In the genomic region with DNA sequence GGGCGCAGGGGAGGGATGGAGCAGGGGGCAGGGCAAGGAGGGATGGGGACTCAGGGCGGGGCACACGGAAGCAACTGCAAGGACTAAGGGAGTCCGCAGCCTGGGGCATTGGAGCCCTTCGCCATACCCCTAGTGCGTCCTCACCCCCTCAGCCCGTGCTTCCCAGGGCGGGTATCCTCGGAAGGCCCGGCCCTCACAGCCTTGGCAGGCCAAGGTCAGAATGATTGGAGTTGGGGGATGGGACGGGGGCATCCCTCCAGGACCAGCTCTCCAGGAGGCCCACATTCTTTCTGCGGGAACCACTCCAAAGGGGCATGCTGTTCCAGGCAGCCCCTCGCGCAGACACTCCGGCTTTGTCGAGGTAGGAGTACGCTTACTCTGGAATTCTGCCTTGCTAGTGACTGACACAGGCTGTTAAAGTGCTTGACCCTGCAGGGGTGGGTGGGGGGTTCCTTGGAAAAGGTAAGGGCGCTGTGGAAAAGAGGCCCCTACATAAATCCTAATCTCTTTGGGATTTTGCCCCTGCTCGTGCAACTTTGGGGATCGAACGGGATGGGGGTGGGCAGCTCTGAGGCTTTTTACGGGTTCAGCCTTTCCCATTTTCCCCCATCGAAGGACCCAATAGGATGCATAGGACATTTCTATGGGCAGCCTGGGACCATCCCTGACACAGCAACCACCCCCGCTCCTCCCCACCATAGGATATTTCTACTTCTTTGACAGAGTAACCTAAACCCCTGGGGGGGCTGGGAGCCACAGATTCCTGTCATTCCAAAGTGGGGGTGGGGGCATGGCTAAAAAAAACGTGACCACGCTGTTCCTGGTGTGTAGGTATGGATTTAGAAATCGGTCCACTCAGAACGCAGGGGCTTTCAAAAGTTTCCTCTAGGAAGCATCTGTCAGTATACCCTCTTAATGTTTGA, we compare ENCODE assay signal across 8 cellular contexts. TPM values are rescaled to one million over a fixed set of nuclear protein-coding genes. Genes with fewer than 3 reads are reported as not detected.
DNase-seq lines count a peak whose midpoint lies in the region; ATAC-seq and TF ChIP-seq lines count a peak whose summit lies in the region.

No MANE protein-coding gene starts in this region.

- H4K8ac ChIP-seq in neuronal stem cell (ENCODE audit: low read depth, low read length): no peak overlapping the region

- ATAC-seq in CD8-positive, alpha-beta T cell: no peak

- H3K4ac ChIP-seq in neuronal stem cell (ENCODE audit: low read length): no peak overlapping the region

- H3K4me1 ChIP-seq in CD8-positive, alpha-beta T cell (ENCODE audit: insufficient read depth, low read length): peaks cover 42% of the 10 kb centered on the region
- H3K4me1 ChIP-seq in ectodermal cell (ENCODE audit: control insufficient read depth, insufficient read depth, low read length) (peaks cover 27% of the 10 kb centered on the region), neuronal stem cell (ENCODE audit: control insufficient read depth in 2 of 2, insufficient read depth in 1 of 2, low read depth in 1 of 2, low read length in 2 of 2) (peaks cover 18 to 30% of the 10 kb centered on the region in 2 donors)

- peak overlapping the region; percentile 64 for H3K9ac ChIP-seq in neuronal stem cell (ENCODE audit: low read depth, low read length, poor library complexity)

- H2BK15ac ChIP-seq in neuronal stem cell (ENCODE audit: low read length): no peak overlapping the region

- H3K23ac ChIP-seq in neuronal stem cell (ENCODE audit: low read depth, low read length, poor library complexity): peak overlapping the region; percentile 89

- POLR2A ChIA-PET in CD8-positive, alpha-beta T cell (lab: Charles Lee): interaction anchor here (0.6 to 3.2 kb wide), 6 partner anchors 7 to 1152 kb away, joined by 3 to 17 read pairs (median 3); a partner anchor contains a TSS

- 6 to 10% methylated on average over 27 to 28 of the region's 28 CpGs for WGBS in ectodermal cell, 2 experiments
- no CpG with 5 or more reads among the region's 28 CpGs for WGBS in neuronal stem cell (ENCODE audit: extremely low coverage in 2 of 2, insufficient read length in 2 of 2, insufficient replicate concordance in 1 of 2), 2 donors

- peak overlapping the region; percentile 96 for H3K4me2 ChIP-seq in neuronal stem cell (ENCODE audit: insufficient read depth, low read length, poor library complexity, severe bottlenecking)

- H3K79me1 ChIP-seq in neuronal stem cell (ENCODE audit: low read depth, low read length): peaks cover 11% of the 10 kb centered on the region

- peak overlapping the region; percentile 26 for H2AK5ac ChIP-seq in neuronal stem cell (ENCODE audit: low read depth, low read length)

- intact Hi-C loops in CD8-positive, alpha-beta T cell (cut with DNase I, micrococcal nuclease): loop anchor here (1.0 to 10.0 kb wide), 8 partner anchors 9 to 1657 kb away; a partner anchor contains a TSS

- peak overlapping the region; percentile 60 for H3K27ac Mint-ChIP-seq in CD8-positive, alpha-beta T cell

- H3K14ac ChIP-seq in neuronal stem cell (ENCODE audit: low read length): no peak overlapping the region

- H3K36me3 Mint-ChIP-seq in CD8-positive, alpha-beta T cell: peaks cover 24% of the 10 kb centered on the region

- peaks cover 44% of the 10 kb centered on the region for H3K4me1 Mint-ChIP-seq in CD8-positive, alpha-beta T cell (ENCODE audit: low read depth)

- H3K4me3 Mint-ChIP-seq in CD8-positive, alpha-beta T cell: peak overlapping the region; percentile 91

- no peaks in the 10 kb centered on the region for H3K27me3 ChIP-seq in CD8-positive, alpha-beta T cell (ENCODE audit: insufficient read depth, low read length)
- no peaks in the 10 kb centered on the region for H3K27me3 ChIP-seq in ectodermal cell (ENCODE audit: control insufficient read depth, insufficient read depth, low read length, poor library complexity, severe bottlenecking)
- no peaks in the 10 kb centered on the region for H3K27me3 ChIP-seq in neuronal stem cell (ENCODE audit: control insufficient read depth in 3 of 3, insufficient read depth in 3 of 3, low read depth in 1 of 3, low read length in 3 of 3)

- no peaks in the 10 kb centered on the region for H3K9me3 ChIP-seq in CD8-positive, alpha-beta T cell (ENCODE audit: low read length)
- H3K9me3 ChIP-seq in ectodermal cell (ENCODE audit: control insufficient read depth, low read length): no peaks in the 10 kb centered on the region
- no peaks in the 10 kb centered on the region for H3K9me3 ChIP-seq in neuronal stem cell (replicated peaks in 1 of 2; ENCODE audit: control insufficient read depth in 2 of 2, insufficient read depth in 1 of 2, low read depth in 1 of 2, low read length in 2 of 2)

- DNase-seq in CD8-positive, alpha-beta T cell: no peak
- no peak for DNase-seq in Jurkat, Clone E6-1 (ENCODE audit: low read depth, low spot score)
- DNase-seq in neuronal stem cell (ENCODE audit: low spot score): peak; percentile 64
- no peak for DNase-seq in NCI-H1105 (lab: John Stamatoyannopoulos, UW)
- DNase-seq in kidney tubule cell (ENCODE audit: low spot score): no peak
- DNase-seq in NCI-H526 treated with DMSO at 0.1 percent for 48 hours (lab: John Stamatoyannopoulos, UW): no peak
- DNase-seq in cerebellar cortex (ENCODE audit: low spot score): no peak

- peak overlapping the region; percentile 95 for H3K18ac ChIP-seq in neuronal stem cell (ENCODE audit: low read length)

- H3K27ac ChIP-seq in CD8-positive, alpha-beta T cell (ENCODE audit: low read depth, low read length): no peak overlapping the region
- peak overlapping the region; percentile 30 for H3K27ac ChIP-seq in ectodermal cell (ENCODE audit: insufficient read depth, low read depth, low read length, poor library complexity, severe bottlenecking)
- peak overlapping the region; percentile 79 for H3K27ac ChIP-seq in neuronal stem cell (replicated peaks; ENCODE audit: low read length)

- no peak for TF ChIP-seq CTCF in CD8-positive, alpha-beta T cell (IDR thresholded peaks at IDR 0.05)

- H2BK120ac ChIP-seq in neuronal stem cell (ENCODE audit: low read depth, low read length): no peak overlapping the region

- H2BK12ac ChIP-seq in neuronal stem cell (ENCODE audit: low read length): no peak overlapping the region

- peak overlapping the region; percentile 97 for H2BK5ac ChIP-seq in neuronal stem cell (ENCODE audit: low read length)

- H3K9me3 Mint-ChIP-seq in CD8-positive, alpha-beta T cell: no peaks in the 10 kb centered on the region

- H3K36me3 ChIP-seq in CD8-positive, alpha-beta T cell (ENCODE audit: insufficient read depth, low read length): no peaks in the 10 kb centered on the region
- peaks cover 7% of the 10 kb centered on the region for H3K36me3 ChIP-seq in ectodermal cell (ENCODE audit: control insufficient read depth, insufficient read depth, low read length)
- peaks cover 15 to 43% of the 10 kb centered on the region in 2 donors for H3K36me3 ChIP-seq in neuronal stem cell (replicated peaks in 1 of 2; ENCODE audit: control insufficient read depth in 2 of 2, insufficient read depth in 2 of 2, low read length in 2 of 2)

- CTCF ChIA-PET in CD8-positive, alpha-beta T cell (lab: Charles Lee): no interaction called here

- H3K27me3 Mint-ChIP-seq in CD8-positive, alpha-beta T cell (ENCODE audit: low read depth): no peaks in the 10 kb centered on the region

- peak overlapping the region; percentile 77 for H3K4me3 ChIP-seq in CD8-positive, alpha-beta T cell (ENCODE audit: low read depth, low read length)
- peak overlapping the region; percentile 83 for H3K4me3 ChIP-seq in Jurkat, Clone E6-1 (ENCODE audit: low read length)
- H3K4me3 ChIP-seq in ectodermal cell (ENCODE audit: insufficient read depth, low read depth, low read length) (peak overlapping the region; percentile 57), neuronal stem cell (ENCODE audit: low read length in 2 of 2) (peak overlapping the region; percentile 79 to 100)

- peak overlapping the region; percentile 90 for H2AFZ ChIP-seq in neuronal stem cell (ENCODE audit: low read length)

- no peak overlapping the region for H4K91ac ChIP-seq in neuronal stem cell (ENCODE audit: low read depth, low read length, poor library complexity)

RNA-seq across cellular contexts. Expression of a gene that starts 0.7 kb away (rescaled TPM):
- 10 to 100 TPM; 36.6 to 40.3 TPM for total RNA-seq in CD8-positive, alpha-beta T cell
- 23.6 TPM for polyA plus RNA-seq in Jurkat, Clone E6-1 (2012; ENCODE audit: insufficient read depth, insufficient read length)
- 22.3 TPM for polyA plus RNA-seq in ectodermal cell (2013, experiment 1 of 4)
- polyA plus RNA-seq in ectodermal cell (2013, experiment 2 of 4): 23.9 TPM
- polyA plus RNA-seq in ectodermal cell (2013, experiment 3 of 4): 19.7 TPM
- 22.2 TPM for polyA plus RNA-seq in ectodermal cell (2013, experiment 4 of 4)
- 13.5 TPM for polyA plus RNA-seq in neuronal stem cell (2013, experiment 1 of 2)
- 13.3 TPM for polyA plus RNA-seq in neuronal stem cell (2013, experiment 2 of 2)

RNA-seq across cellular contexts. Expression of a gene that starts 9.3 kb away (rescaled TPM):
- 1 to 10 TPM; 1.1 to 1.4 TPM for total RNA-seq in CD8-positive, alpha-beta T cell
- not detected for polyA plus RNA-seq in Jurkat, Clone E6-1 (2012; ENCODE audit: insufficient read depth, insufficient read length)
- polyA plus RNA-seq in ectodermal cell (2013, experiment 1 of 4): 6.4 TPM
- polyA plus RNA-seq in ectodermal cell (2013, experiment 2 of 4): 6.0 TPM
- polyA plus RNA-seq in ectodermal cell (2013, experiment 3 of 4): 5.3 TPM
- polyA plus RNA-seq in ectodermal cell (2013, experiment 4 of 4): 4.9 TPM
- polyA plus RNA-seq in neuronal stem cell (2013, experiment 1 of 2): 4.1 TPM
- polyA plus RNA-seq in neuronal stem cell (2013, experiment 2 of 2): 3.7 TPM
